Comparison of ENCODE assay signal across 10 cellular contexts in the genomic region with DNA sequence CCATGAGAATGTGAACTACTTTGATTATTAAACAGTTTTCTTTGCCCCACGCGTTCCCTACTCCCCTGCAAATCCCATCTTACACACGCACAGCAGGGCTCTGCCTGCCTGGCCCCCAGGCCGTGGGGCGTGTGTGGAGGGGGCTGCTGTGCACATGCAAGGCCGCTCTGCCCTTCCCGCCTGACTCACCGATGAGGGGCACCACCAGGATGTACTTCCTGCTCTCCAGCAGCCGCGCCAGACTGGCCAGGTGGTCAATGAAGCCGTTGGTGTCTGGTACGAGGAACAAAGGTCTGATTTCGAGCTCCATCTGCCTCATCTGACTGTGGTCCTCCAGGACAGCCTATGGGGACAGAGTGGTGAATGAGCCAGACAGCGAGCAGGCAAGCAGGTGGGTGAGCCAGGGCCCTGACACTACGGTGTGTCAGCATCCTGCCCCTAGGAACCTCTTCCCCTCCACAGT. TPM values are rescaled to one million over a fixed set of nuclear protein-coding genes. Genes with fewer than 3 reads are reported as not detected.
DNase-seq lines count a peak whose midpoint lies in the region; ATAC-seq and TF ChIP-seq lines count a peak whose summit lies in the region.
"Had no signal": no experiment of that assay in that cellular context is flagged by ENCODE, and none has a peak within 500 bp of the region (broad histone marks: within the 10 kb centered on the region; RNA-seq: fewer than 3 reads in every experiment).

No MANE protein-coding gene starts in this region.

- H3K27ac ChIP-seq in cardiac muscle cell (peak overlapping the region; percentile 12), urinary bladder (ENCODE audit: low read depth) (peak overlapping the region; percentile 85)

- peaks cover 62% of the 10 kb centered on the region for H3K4me1 Mint-ChIP-seq in activated naive CD8-positive, alpha-beta T cell treated with anti-CD3 and anti-CD28 coated beads, Interleukin-2, amount 10 ng/mL, durations not matched to agents 7 days and 5 days
- peaks cover 8% of the 10 kb centered on the region for H3K4me1 Mint-ChIP-seq in Caco-2 (ENCODE audit: low read depth, unreplicated experiment)

- no TSS peak for BruUV-seq in Caco-2 (replicated peaks; lab: Mats Ljungman, UMichigan)

- ATAC-seq in left cardiac atrium (no peak), HG02763 (IDR thresholded peaks at IDR 0.05; ENCODE audit: unreplicated experiment) (no peak)
- ATAC-seq in activated naive CD8-positive, alpha-beta T cell treated with anti-CD3 and anti-CD28 coated beads, Interleukin-2, amount 10 ng/mL, durations not matched to agents 7 days and 5 days (ENCODE audit: low read depth), result no peak

- H3K27me3 ChIP-seq in cardiac muscle cell, result no peaks in the 10 kb centered on the region
- H3K27me3 ChIP-seq in Caco-2 (replicated peaks; ENCODE audit: control insufficient read depth, insufficient read depth, low read length), result no peaks in the 10 kb centered on the region

- 36% methylated on average over 15 of the region's 15 CpGs for WGBS in urinary bladder

- H3K4me1 ChIP-seq in cardiac muscle cell (ENCODE audit: low read depth), result peaks cover 7% of the 10 kb centered on the region
- no peaks in the 10 kb centered on the region for H3K4me1 ChIP-seq in urinary bladder (ENCODE audit: insufficient read depth)
- 0 out of 2 replicates have a peak, but pooled peaks cover 6% of the 10 kb centered on the region for H3K4me1 ChIP-seq in Caco-2

- H3K36me3 Mint-ChIP-seq in activated naive CD8-positive, alpha-beta T cell treated with anti-CD3 and anti-CD28 coated beads, Interleukin-2, amount 10 ng/mL, durations not matched to agents 7 days and 5 days, result peaks cover 24% of the 10 kb centered on the region
- H3K36me3 Mint-ChIP-seq in Caco-2 (ENCODE audit: insufficient read depth, unreplicated experiment), result peaks cover 23% of the 10 kb centered on the region

- H3K27me3 Mint-ChIP-seq in activated naive CD8-positive, alpha-beta T cell treated with anti-CD3 and anti-CD28 coated beads, Interleukin-2, amount 10 ng/mL, durations not matched to agents 7 days and 5 days, result no peaks in the 10 kb centered on the region
- no peaks in the 10 kb centered on the region for H3K27me3 Mint-ChIP-seq in Caco-2 (ENCODE audit: insufficient read depth, unreplicated experiment)

- CTCF ChIA-PET in Caco-2 (lab: Charles Lee), result interaction anchor here (1.4 kb wide), 1 partner anchor 9 kb away, joined by 6 read pairs; no protein-coding TSS in a partner anchor

- TF ChIP-seq CTCF in cardiac muscle cell (IDR thresholded peaks at IDR 0.05; ENCODE audit: low read depth, low read length) (no peak), Caco-2 (IDR thresholded peaks at IDR 0.05; ENCODE audit: insufficient read depth in 1 of 2, low read depth in 1 of 2, low read length in 1 of 2, severe bottlenecking in 1 of 2, unreplicated experiment in 1 of 2) (no peak)

- DNase-seq in cardiac muscle cell (ENCODE audit: low read depth in 1 of 2, low spot score in 1 of 2), result peak in 1 of 2 donors; percentile 31
- no peak for DNase-seq in left cardiac atrium
- DNase-seq in activated naive CD8-positive, alpha-beta T cell treated with anti-CD3 and anti-CD28 coated beads, Interleukin-2, amount 10 ng/mL, durations not matched to agents 7 days and 5 days, result no peak
- DNase-seq in kidney tubule cell (ENCODE audit: low spot score), result peak; percentile 61
- no peak for DNase-seq in posterior vena cava (ENCODE audit: low spot score)
- DNase-seq in Caco-2, result no peak
- DNase-seq: DMS79, NCI-H226 had no signal

- no peak overlapping the region for H3K4me3 ChIP-seq in cardiac muscle cell
- H3K4me3 ChIP-seq in urinary bladder (ENCODE audit: low read depth, low read length), result no peak overlapping the region
- no peak overlapping the region for H3K4me3 ChIP-seq in Caco-2 (ENCODE audit: low read depth, low read length)

- H3K9me3 ChIP-seq in cardiac muscle cell (ENCODE audit: low read depth) (no peaks in the 10 kb centered on the region), Caco-2 (no peaks in the 10 kb centered on the region)

- intact Hi-C loops in left cardiac atrium (cut with DNase I), result no loop called here
- intact Hi-C loops in posterior vena cava (cut with DNase I), result no loop called here
- intact Hi-C loops in Caco-2 (cut with micrococcal nuclease; ENCODE audit: unreplicated experiment), result no loop called here

- H3K4me3 Mint-ChIP-seq in activated naive CD8-positive, alpha-beta T cell treated with anti-CD3 and anti-CD28 coated beads, Interleukin-2, amount 10 ng/mL, durations not matched to agents 7 days and 5 days, result peak overlapping the region; percentile 16
- no peak overlapping the region for H3K4me3 Mint-ChIP-seq in Caco-2 (ENCODE audit: unreplicated experiment)

- POLR2A ChIA-PET in activated naive CD8-positive, alpha-beta T cell treated with anti-CD3 and anti-CD28 coated beads, Interleukin-2, amount 10 ng/mL, durations not matched to agents 7 days and 5 days (lab: Charles Lee), result interaction anchor here (0.7 to 2.3 kb wide), 5 partner anchors 10 to 176 kb away, joined by 4 to 10 read pairs (median 4); a partner anchor contains a TSS
- POLR2A ChIA-PET in Caco-2 (lab: Charles Lee), result no interaction called here

- H3K36me3 ChIP-seq in cardiac muscle cell (peaks cover 6% of the 10 kb centered on the region), urinary bladder (ENCODE audit: insufficient read depth) (no peaks in the 10 kb centered on the region), Caco-2 (ENCODE audit: control insufficient read depth, insufficient read depth, low read length) (peaks cover 3% of the 10 kb centered on the region)

- H3K27ac Mint-ChIP-seq in activated naive CD8-positive, alpha-beta T cell treated with anti-CD3 and anti-CD28 coated beads, Interleukin-2, amount 10 ng/mL, durations not matched to agents 7 days and 5 days, result peak overlapping the region; percentile 55
- no peak overlapping the region for H3K27ac Mint-ChIP-seq in Caco-2 (ENCODE audit: unreplicated experiment)

- no peaks in the 10 kb centered on the region for H3K9me3 Mint-ChIP-seq in activated naive CD8-positive, alpha-beta T cell treated with anti-CD3 and anti-CD28 coated beads, Interleukin-2, amount 10 ng/mL, durations not matched to agents 7 days and 5 days
- H3K9me3 Mint-ChIP-seq in Caco-2 (ENCODE audit: unreplicated experiment), result no peaks in the 10 kb centered on the region

RNA-seq across cellular contexts. Expression of a gene that starts 13.7 kb away (rescaled TPM):
- 2.6 and 3.7 TPM in 2 replicates for total RNA-seq in cardiac muscle cell
- polyA plus RNA-seq in cardiac muscle cell, result 0.88 and 2.7 TPM in 2 replicates
- 10 to 100 TPM; 20.6 to 22.1 TPM for total RNA-seq in left cardiac atrium
- 10 to 100 TPM; 62.1 to 64.3 TPM for total RNA-seq in activated naive CD8-positive, alpha-beta T cell treated with anti-CD3 and anti-CD28 coated beads, Interleukin-2, amount 10 ng/mL, durations not matched to agents 7 days and 5 days
- 31.4 TPM for total RNA-seq in urinary bladder
- polyA plus RNA-seq in urinary bladder, result 19.2 TPM
- total RNA-seq in posterior vena cava, result 10 to 100 TPM; 41.3 to 64.2 TPM
- total RNA-seq in Caco-2 (2022), result 0.59 and 1.8 TPM in 2 replicates

RNA-seq across cellular contexts. Expression of a gene that starts 26.8 kb away (rescaled TPM):
- 36.8 and 48.4 TPM in 2 replicates for total RNA-seq in cardiac muscle cell
- polyA plus RNA-seq in cardiac muscle cell, result 40.6 and 50.1 TPM in 2 replicates
- 10 to 100 TPM; 15.4 to 26.5 TPM for total RNA-seq in left cardiac atrium
- 10 to 100 TPM; 32.0 to 35.5 TPM for total RNA-seq in activated naive CD8-positive, alpha-beta T cell treated with anti-CD3 and anti-CD28 coated beads, Interleukin-2, amount 10 ng/mL, durations not matched to agents 7 days and 5 days
- total RNA-seq in urinary bladder, result 9.5 TPM
- polyA plus RNA-seq in urinary bladder, result 40.1 TPM
- 10 to 100 TPM; 17.4 to 21.2 TPM for total RNA-seq in posterior vena cava
- 33.1 and 39.3 TPM in 2 replicates for total RNA-seq in Caco-2 (2022)

RNA-seq across cellular contexts. Expression of a gene that starts 38.7 kb away (rescaled TPM):
- total RNA-seq in cardiac muscle cell (43.2 and 88.6 TPM in 2 replicates), left cardiac atrium (10 to 100 TPM; 21.2 to 30.8 TPM), urinary bladder (17.4 TPM), posterior vena cava (10 to 100 TPM; 26.5 to 27.9 TPM), Caco-2 (2022) (52.0 and 52.8 TPM in 2 replicates)
- polyA plus RNA-seq in cardiac muscle cell (59.5 and 94.5 TPM in 2 replicates), urinary bladder (36.5 TPM)
- total RNA-seq in activated naive CD8-positive, alpha-beta T cell treated with anti-CD3 and anti-CD28 coated beads, Interleukin-2, amount 10 ng/mL, durations not matched to agents 7 days and 5 days, result 10 to 100 TPM; 45.7 to 46.4 TPM

RNA-seq across cellular contexts. Expression of a gene that starts 43.5 kb away (rescaled TPM):
- total RNA-seq in cardiac muscle cell (34.3 and 45.4 TPM in 2 replicates), left cardiac atrium (1 to 10 TPM; 6.2 to 7.6 TPM), urinary bladder (1.3 TPM), posterior vena cava (1 to 10 TPM; 1.3 to 4.3 TPM), Caco-2 (2022) (0.54 and 0.60 TPM in 2 replicates)
- polyA plus RNA-seq in cardiac muscle cell (32.2 and 46.2 TPM in 2 replicates), urinary bladder (4.5 TPM)
- total RNA-seq in activated naive CD8-positive, alpha-beta T cell treated with anti-CD3 and anti-CD28 coated beads, Interleukin-2, amount 10 ng/mL, durations not matched to agents 7 days and 5 days, result under 1 TPM; 0.22 to 0.45 TPM
